29 cellular contexts compared by ENCODE assay signal in the genomic region with DNA sequence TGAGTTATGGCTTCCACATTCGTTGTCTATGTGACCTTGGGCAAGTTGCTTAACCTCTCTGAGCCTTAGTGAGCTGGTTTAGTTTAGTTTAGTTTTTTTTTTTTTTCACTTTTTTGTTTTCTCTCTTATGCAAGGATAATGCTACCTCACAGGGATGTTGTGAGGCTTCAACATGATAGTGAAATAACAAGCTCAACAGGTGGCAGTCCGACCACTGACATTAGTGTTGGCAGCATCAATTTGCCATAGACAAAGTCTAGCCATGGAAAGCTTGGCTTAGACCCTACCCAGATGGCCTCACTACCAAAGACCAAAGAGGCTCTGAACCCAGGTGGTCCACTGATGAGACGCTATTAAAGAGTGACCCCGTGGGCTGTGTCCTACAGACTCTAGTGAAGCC.
"Had no signal": no experiment of that assay in that cellular context is flagged by ENCODE, and none has a peak within 500 bp of the region (broad histone marks: within the 10 kb centered on the region; RNA-seq: fewer than 3 reads in every experiment).

No MANE protein-coding gene starts in this region.

- DNase-seq: colonic mucosa; cortex of kidney; dermis blood vessel endothelial cell; dorsolateral prefrontal cortex; effector CD4-positive, alpha-beta T cell; effector CD8-positive, alpha-beta T cell; effector memory CD4-positive, alpha-beta T cell; effector memory CD8-positive, alpha-beta T cell; endodermal cell; erythroblast; esophagus squamous epithelium; foreskin fibroblast; foreskin keratinocyte; foreskin melanocyte; gastrocnemius medialis; glutamatergic neuron; head of caudate nucleus; heart left ventricle; heart right ventricle had no signal

- H3K36me3 ChIP-seq: colonic mucosa, esophagus muscularis mucosa, esophagus squamous epithelium, gastrocnemius medialis, gastroesophageal sphincter, heart left ventricle, heart right ventricle had no signal

- H3K4me2 ChIP-seq: hepatocyte had no signal

- H3K79me2 ChIP-seq: hepatocyte had no signal

- H3K4me1 ChIP-seq: colonic mucosa, esophagus squamous epithelium, foreskin keratinocyte had no signal

- H3K9me3 ChIP-seq: colonic mucosa, esophagus muscularis mucosa, esophagus squamous epithelium, gastrocnemius medialis, gastroesophageal sphincter, heart left ventricle, heart right ventricle had no signal

- FAIRE-seq: colon, endometrium, endothelial cell of umbilical vein, frontal cortex had no signal

- H2AFZ ChIP-seq: hepatocyte had no signal

- ATAC-seq: effector memory CD8-positive, alpha-beta T cell; esophagus mucosa; foreskin keratinocyte; gastrocnemius medialis; gastroesophageal sphincter; heart left ventricle; heart right ventricle had no signal

- H3K27ac ChIP-seq: colonic mucosa, coronary artery, dorsolateral prefrontal cortex, epithelial cell of prostate, esophagus muscularis mucosa, esophagus squamous epithelium, foreskin keratinocyte, gastrocnemius medialis, gastroesophageal sphincter, heart left ventricle, heart right ventricle, hepatocyte had no signal

- H3K4me3 ChIP-seq: colonic mucosa, coronary artery, dorsolateral prefrontal cortex, esophagus muscularis mucosa, esophagus squamous epithelium, gastrocnemius medialis, gastroesophageal sphincter, heart left ventricle, heart right ventricle, hepatocyte had no signal

- H3K27me3 ChIP-seq: colonic mucosa, esophagus muscularis mucosa, gastrocnemius medialis, gastroesophageal sphincter, hepatocyte had no signal
